Comparison of ENCODE assay signal across 16 cellular contexts in the genomic region with DNA sequence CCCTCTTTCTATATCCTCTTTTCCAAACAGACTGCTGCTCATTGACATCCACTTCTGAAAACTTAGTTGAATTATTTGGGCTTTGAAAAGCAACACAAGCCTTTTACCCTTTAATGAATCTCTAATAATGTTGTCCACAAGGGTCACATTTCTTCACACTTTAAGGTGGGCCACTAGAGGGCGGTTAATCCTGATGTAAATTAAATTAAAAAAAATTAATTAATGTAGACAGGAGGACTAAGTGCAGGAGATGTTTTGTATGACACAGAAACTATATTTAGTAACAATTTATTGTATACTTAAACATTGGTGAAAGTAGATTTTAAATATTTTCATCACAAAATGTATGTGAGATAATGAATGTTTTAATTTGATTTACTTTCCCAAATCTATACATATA. TPM values are rescaled to one million over a fixed set of nuclear protein-coding genes. Genes with fewer than 3 reads are reported as not detected.
DNase-seq lines count a peak whose midpoint lies in the region; ATAC-seq and TF ChIP-seq lines count a peak whose summit lies in the region.
"Not testable (repeated sequence)": the region's sequence is repeated elsewhere in the genome, so short reads cannot be mapped to it uniquely, and the experiment has no call there.
"Had no signal": no experiment of that assay in that cellular context is flagged by ENCODE, and none has a peak within 500 bp of the region (broad histone marks: within the 10 kb centered on the region; RNA-seq: fewer than 3 reads in every experiment).

No MANE protein-coding gene starts in this region.

- H3K4me3 ChIP-seq in Jurkat, Clone E6-1 (ENCODE audit: low read length); osteoblast (ENCODE audit: insufficient read depth, low read length): not testable (repeated sequence)

- DNase-seq in Daoy (ENCODE audit: low read depth): peak; percentile 2
- peak; percentile 0 for DNase-seq in Jurkat, Clone E6-1 (ENCODE audit: low read depth, low spot score)
- DNase-seq in NCI-H82 (lab: John Stamatoyannopoulos, UW): peak; percentile 30
- peak; percentile 1 for DNase-seq in SK-MEL-5 (ENCODE audit: low read depth, low spot score)
- DNase-seq in chondrocyte (ENCODE audit: low spot score); foreskin keratinocyte; osteoblast (ENCODE audit: insufficient read length, low spot score, missing footprints): not testable (repeated sequence)

- not testable (repeated sequence) for H3K4me1 ChIP-seq in foreskin keratinocyte; osteoblast (ENCODE audit: insufficient read depth, low read length)

- not testable (repeated sequence) for H3K4me2 ChIP-seq in osteoblast (ENCODE audit: insufficient read depth, low read length)

- H3K9me3 ChIP-seq in osteoblast (ENCODE audit: low read depth, low read length): not testable (repeated sequence)

- H3K27ac Mint-ChIP-seq in chondrocyte (ENCODE audit: unreplicated experiment): not testable (repeated sequence)

- not testable (repeated sequence) for H3K36me3 ChIP-seq in osteoblast (ENCODE audit: insufficient read depth, low read length)

- H3K4me3 Mint-ChIP-seq in chondrocyte (ENCODE audit: unreplicated experiment): not testable (repeated sequence)

- not testable (repeated sequence) for H3K36me3 Mint-ChIP-seq in chondrocyte (ENCODE audit: low read depth)

- not testable (repeated sequence) for H2AFZ ChIP-seq in osteoblast (ENCODE audit: low read length)

- H4K20me1 ChIP-seq in osteoblast (ENCODE audit: insufficient read depth, low read length): not testable (repeated sequence)

- H3K27ac ChIP-seq in 22Rv1; foreskin keratinocyte; osteoblast (ENCODE audit: low read depth, low read length): not testable (repeated sequence)

- not testable (repeated sequence) for H3K79me2 ChIP-seq in osteoblast (ENCODE audit: insufficient read depth, low read length)

- TF ChIP-seq CTCF in 22Rv1 (IDR thresholded peaks at IDR 0.05) (peak; percentile 60), chondrocyte (IDR thresholded peaks at IDR 0.05) (peak; percentile 68), foreskin keratinocyte (conservative IDR thresholded peaks at IDR 0.05) (peak; percentile 31), osteoblast (IDR thresholded peaks at IDR 0.05; ENCODE audit: extremely low read depth, low read depth, low read length) (peak; percentile 30)

- H3K27me3 ChIP-seq in foreskin keratinocyte; osteoblast (ENCODE audit: insufficient read depth, low read length): not testable (repeated sequence)

- not testable (repeated sequence) for ATAC-seq in foreskin keratinocyte

- in situ Hi-C loops in SK-MEL-5 (cut with HindIII; ENCODE audit: low pct_unique_long_range_greater_than_20kb, low sequenced_read_pairs): not testable (repeated sequence)

- not testable (repeated sequence) for H3K4me1 Mint-ChIP-seq in chondrocyte (ENCODE audit: low read depth)

- not testable (repeated sequence) for H3K9me3 Mint-ChIP-seq in chondrocyte (ENCODE audit: low read depth)

- H3K27me3 Mint-ChIP-seq in chondrocyte (ENCODE audit: low read depth): not testable (repeated sequence)

RNA-seq across cellular contexts. Expression of gene PABPC1L2A, which starts 7.5 kb away (rescaled TPM):
- not detected in 2 replicates for total RNA-seq in Daoy (2014; rRNA removed; shearing (Covaris generic))
- not detected for polyA plus RNA-seq in Jurkat, Clone E6-1 (2012; ENCODE audit: insufficient read depth, insufficient read length)
- not detected in 2 replicates for total RNA-seq in SK-MEL-5 (2014; rRNA removed; shearing (Covaris generic))
- polyA plus RNA-seq in SK-MEL-5 (2015; cell fraction: cytosol; rRNA removed): not detected in 2 replicates
- not detected in 2 replicates for polyA plus RNA-seq in SK-MEL-5 (2015; cell fraction: nucleus; rRNA removed)
- total RNA-seq in chondrocyte: not detected in 3 replicates
- total RNA-seq in foreskin keratinocyte: not detected in 2 replicates
- polyA plus RNA-seq in foreskin keratinocyte: not detected in 2 replicates
- not detected in 2 replicates for total RNA-seq in osteoblast
- total RNA-seq: activated CD8-positive, alpha-beta memory T cell treated with anti-CD3 and anti-CD28 coated beads for 36 hours; activated T-cell treated with anti-CD3 and anti-CD28 coated beads, Interleukin-2, amount 50 U/mL, for 4 hours; bronchial epithelial cell; Caco-2; dermis microvascular lymphatic vessel endothelial cell; lung; M059J; tibial nerve had no signal
- polyA plus RNA-seq: lung had no signal
